In genomic region chr21:15695241-15695640, GRCh38 we compare ENCODE assay signal across 5 cellular contexts.
"Had no signal": no experiment of that assay in that cellular context is flagged by ENCODE, and none has a peak within 500 bp of the region (broad histone marks: within the 10 kb centered on the region; RNA-seq: fewer than 3 reads in every experiment).

No MANE protein-coding gene starts in this region.

- DNase-seq: H9, HCEC 1CT, KBM-7 had no signal

- H3K4me3 ChIP-seq: GM23338 had no signal

- H3K4me2 ChIP-seq: GM23338, KMS-11 had no signal

- H3K27ac ChIP-seq: KMS-11 had no signal

- ATAC-seq: GM23338 had no signal

- H3K9ac ChIP-seq: KMS-11 had no signal

- H2AFZ ChIP-seq: GM23338 had no signal
